ENCODE assay signal across 17 cellular contexts in genomic region chr3:15722877-15723623, GRCh38.
"Had no signal": no experiment of that assay in that cellular context is flagged by ENCODE, and none has a peak within 500 bp of the region (broad histone marks: within the 10 kb centered on the region; RNA-seq: fewer than 3 reads in every experiment).

No MANE protein-coding gene starts in this region.

- H3K4me1 ChIP-seq: ascending aorta, breast epithelium, prostate gland, spleen had no signal

- H3K27me3 ChIP-seq: ascending aorta, breast epithelium, spleen had no signal

- FAIRE-seq: urothelium cell line had no signal

- DNase-seq: activated CD4-positive, alpha-beta memory T cell treated with anti-CD3 and anti-CD28 coated beads for 36 hours; activated CD4-positive, alpha-beta T cell treated with anti-CD3 and anti-CD28 coated beads for 36 hours; activated naive CD4-positive, alpha-beta T cell treated with anti-CD3 and anti-CD28 coated beads for 36 hours; activated naive CD8-positive, alpha-beta T cell treated with anti-CD3 and anti-CD28 coated beads, Interleukin-2, amount 50 U/mL, for 24 hours; cerebellar nuclear complex; dermis blood vessel endothelial cell; islet precursor cell; mucosa of descending colon; occipital lobe; spleen; T-helper 17 cell had no signal

- H3K4me3 ChIP-seq: ascending aorta, breast epithelium, mucosa of descending colon, prostate gland, spleen had no signal

- ATAC-seq: activated CD4-positive, alpha-beta T cell treated with anti-CD3 and anti-CD28 coated beads for 36 hours; activated naive CD8-positive, alpha-beta T cell treated with anti-CD3 and anti-CD28 coated beads, Interleukin-2, amount 50 U/mL, for 24 hours; mucosa of descending colon; natural killer cell treated with Interleukin-12 subunit alpha and Interleukin-12 subunit beta and Interleukin-15 and Interleukin-18, amount 100 ng/mL, for 72 hours; sciatic nerve; T-helper 17 cell had no signal

- H3K9me3 ChIP-seq: ascending aorta, breast epithelium, mucosa of descending colon, prostate gland, spleen had no signal

- H3K36me3 ChIP-seq: breast epithelium, prostate gland had no signal

- H3K27ac ChIP-seq: ascending aorta, breast epithelium, prostate gland, spleen had no signal
